1 cellular context compared by ENCODE assay signal in the genomic region with DNA sequence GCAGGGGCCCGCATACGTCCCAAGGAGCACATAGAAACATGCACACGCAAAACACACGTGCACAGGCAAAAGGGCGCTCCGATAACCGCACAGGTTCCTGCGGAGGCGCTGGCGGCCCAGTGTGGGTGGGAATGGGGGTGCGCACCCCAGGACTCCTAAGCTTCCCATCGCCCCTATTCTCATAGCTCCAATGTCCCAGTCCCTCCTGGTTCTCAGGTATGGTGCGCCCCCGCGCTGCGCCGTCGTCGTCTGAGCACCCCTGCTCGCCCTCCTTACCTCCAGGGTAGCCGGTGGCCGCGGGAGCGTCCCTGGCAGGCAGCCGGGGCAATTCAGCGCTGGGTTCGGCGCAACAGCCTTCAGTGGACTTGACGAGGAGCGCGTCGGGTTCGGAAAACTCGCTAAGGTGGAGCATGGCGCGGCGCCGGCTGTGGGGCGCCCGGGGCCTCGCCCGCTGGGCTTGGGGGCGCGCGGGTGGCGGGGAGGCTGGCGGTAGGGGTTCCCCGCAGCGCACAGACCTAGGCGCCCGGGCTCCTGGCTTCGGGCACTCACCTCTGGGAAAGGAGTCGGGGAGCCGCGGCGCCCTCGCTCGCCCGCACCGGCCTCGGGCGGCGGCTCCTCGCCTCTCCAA.
TF ChIP-seq lines count a peak whose summit lies in the region.

No MANE protein-coding gene starts in this region.

TF ChIP-seq in HCT116, 20 proteins besides CTCF, POLR2A, EP300 and RAD21 (continued from another document):
- TF ChIP-seq, protein P1, sequence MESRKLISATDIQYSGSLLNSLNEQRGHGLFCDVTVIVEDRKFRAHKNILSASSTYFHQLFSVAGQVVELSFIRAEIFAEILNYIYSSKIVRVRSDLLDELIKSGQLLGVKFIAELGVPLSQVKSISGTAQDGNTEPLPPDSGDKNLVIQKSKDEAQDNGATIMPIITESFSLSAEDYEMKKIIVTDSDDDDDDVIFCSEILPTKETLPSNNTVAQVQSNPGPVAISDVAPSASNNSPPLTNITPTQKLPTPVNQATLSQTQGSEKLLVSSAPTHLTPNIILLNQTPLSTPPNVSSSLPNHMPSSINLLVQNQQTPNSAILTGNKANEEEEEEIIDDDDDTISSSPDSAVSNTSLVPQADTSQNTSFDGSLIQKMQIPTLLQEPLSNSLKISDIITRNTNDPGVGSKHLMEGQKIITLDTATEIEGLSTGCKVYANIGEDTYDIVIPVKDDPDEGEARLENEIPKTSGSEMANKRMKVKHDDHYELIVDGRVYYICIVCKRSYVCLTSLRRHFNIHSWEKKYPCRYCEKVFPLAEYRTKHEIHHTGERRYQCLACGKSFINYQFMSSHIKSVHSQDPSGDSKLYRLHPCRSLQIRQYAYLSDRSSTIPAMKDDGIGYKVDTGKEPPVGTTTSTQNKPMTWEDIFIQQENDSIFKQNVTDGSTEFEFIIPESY (IDR thresholded peaks at IDR 0.05; ENCODE audit: extremely low read depth, insufficient replicate concordance, low read length): no peak
- TF ChIP-seq, protein P2, sequence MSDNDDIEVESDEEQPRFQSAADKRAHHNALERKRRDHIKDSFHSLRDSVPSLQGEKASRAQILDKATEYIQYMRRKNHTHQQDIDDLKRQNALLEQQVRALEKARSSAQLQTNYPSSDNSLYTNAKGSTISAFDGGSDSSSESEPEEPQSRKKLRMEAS (IDR thresholded peaks at IDR 0.05): no peak
- no peak for TF ChIP-seq ELF1 (IDR thresholded peaks at IDR 0.05; ENCODE audit: borderline replicate concordance, low read depth)
- TF ChIP-seq SP1 (IDR thresholded peaks at IDR 0.05; ENCODE audit: low read depth): no peak
- no peak for TF ChIP-seq TCF7L2 (IDR thresholded peaks at IDR 0.05; ENCODE audit: borderline replicate concordance, extremely low read depth, insufficient read depth, insufficient read length)
- TF ChIP-seq, protein P3, sequence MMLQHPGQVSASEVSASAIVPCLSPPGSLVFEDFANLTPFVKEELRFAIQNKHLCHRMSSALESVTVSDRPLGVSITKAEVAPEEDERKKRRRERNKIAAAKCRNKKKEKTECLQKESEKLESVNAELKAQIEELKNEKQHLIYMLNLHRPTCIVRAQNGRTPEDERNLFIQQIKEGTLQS (IDR thresholded peaks at IDR 0.05): no peak
- TF ChIP-seq, protein P4, sequence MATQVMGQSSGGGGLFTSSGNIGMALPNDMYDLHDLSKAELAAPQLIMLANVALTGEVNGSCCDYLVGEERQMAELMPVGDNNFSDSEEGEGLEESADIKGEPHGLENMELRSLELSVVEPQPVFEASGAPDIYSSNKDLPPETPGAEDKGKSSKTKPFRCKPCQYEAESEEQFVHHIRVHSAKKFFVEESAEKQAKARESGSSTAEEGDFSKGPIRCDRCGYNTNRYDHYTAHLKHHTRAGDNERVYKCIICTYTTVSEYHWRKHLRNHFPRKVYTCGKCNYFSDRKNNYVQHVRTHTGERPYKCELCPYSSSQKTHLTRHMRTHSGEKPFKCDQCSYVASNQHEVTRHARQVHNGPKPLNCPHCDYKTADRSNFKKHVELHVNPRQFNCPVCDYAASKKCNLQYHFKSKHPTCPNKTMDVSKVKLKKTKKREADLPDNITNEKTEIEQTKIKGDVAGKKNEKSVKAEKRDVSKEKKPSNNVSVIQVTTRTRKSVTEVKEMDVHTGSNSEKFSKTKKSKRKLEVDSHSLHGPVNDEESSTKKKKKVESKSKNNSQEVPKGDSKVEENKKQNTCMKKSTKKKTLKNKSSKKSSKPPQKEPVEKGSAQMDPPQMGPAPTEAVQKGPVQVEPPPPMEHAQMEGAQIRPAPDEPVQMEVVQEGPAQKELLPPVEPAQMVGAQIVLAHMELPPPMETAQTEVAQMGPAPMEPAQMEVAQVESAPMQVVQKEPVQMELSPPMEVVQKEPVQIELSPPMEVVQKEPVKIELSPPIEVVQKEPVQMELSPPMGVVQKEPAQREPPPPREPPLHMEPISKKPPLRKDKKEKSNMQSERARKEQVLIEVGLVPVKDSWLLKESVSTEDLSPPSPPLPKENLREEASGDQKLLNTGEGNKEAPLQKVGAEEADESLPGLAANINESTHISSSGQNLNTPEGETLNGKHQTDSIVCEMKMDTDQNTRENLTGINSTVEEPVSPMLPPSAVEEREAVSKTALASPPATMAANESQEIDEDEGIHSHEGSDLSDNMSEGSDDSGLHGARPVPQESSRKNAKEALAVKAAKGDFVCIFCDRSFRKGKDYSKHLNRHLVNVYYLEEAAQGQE (IDR thresholded peaks at IDR 0.05; ENCODE audit: low read depth): no peak
- no peak for TF ChIP-seq SIN3A (IDR thresholded peaks at IDR 0.05; ENCODE audit: low read depth)
- no peak for TF ChIP-seq EZH2phosphoT487 (IDR thresholded peaks at IDR 0.05; ENCODE audit: borderline replicate concordance)
- no peak for TF ChIP-seq SRF (IDR thresholded peaks at IDR 0.05; ENCODE audit: low read depth)
- no peak for TF ChIP-seq FOSL1 (IDR thresholded peaks at IDR 0.05; ENCODE audit: low read depth)
- no peak for TF ChIP-seq JUND (IDR thresholded peaks at IDR 0.05)
- TF ChIP-seq YY1 (IDR thresholded peaks at IDR 0.05; ENCODE audit: extremely low read depth, insufficient replicate concordance, low read depth, low read length): no peak
- TF ChIP-seq CBX3 (IDR thresholded peaks at IDR 0.05; ENCODE audit: low read depth): no peak
- TF ChIP-seq CEBPB (IDR thresholded peaks at IDR 0.05; ENCODE audit: low read depth): no peak
- no peak for TF ChIP-seq POLR2AphosphoS5 (IDR thresholded peaks at IDR 0.05; ENCODE audit: low read depth, low read length)
